In the genomic region with DNA sequence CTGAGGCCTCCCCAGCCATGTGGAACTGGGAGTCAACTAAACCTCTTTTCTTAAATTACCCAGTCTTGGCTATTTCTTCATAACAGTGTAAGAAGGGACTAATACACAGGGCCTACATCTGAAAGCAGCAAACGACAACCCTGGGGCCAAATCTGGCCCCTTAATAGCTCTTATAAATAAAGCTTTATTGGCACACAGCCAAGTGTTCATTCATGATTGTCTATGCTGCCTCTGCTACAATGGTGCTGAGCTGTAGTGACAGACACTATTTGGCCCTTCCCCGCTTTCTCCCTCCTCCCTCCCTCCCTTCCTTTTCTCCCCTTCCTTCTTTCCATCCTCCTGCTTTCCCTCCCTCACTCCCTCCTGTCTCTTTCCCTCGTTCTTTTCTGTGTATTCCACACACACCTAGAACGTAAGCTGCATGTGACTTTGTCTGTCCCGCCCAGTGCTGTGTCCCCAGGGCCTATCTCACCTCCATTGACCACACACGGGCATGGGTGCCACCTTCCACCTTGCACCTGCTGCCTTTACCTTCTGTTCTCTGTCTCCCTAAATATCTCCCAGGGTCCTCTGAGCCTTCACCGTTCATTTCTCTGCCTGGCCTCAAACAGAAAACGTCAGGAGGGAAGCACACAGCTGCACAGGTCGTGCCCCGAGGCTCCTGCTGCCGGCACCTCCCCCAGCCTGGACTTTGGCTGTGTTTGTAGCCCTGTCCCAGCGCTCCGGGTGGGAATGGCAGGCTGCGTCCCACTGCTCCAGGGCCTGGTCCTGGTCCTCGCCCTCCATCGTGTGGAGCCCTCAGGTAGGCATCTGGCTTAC, we compare ENCODE assay signal across 21 cellular contexts. TPM values are rescaled to one million over a fixed set of nuclear protein-coding genes. Genes with fewer than 3 reads are reported as not detected.
A peak's percentile ranks its signal among the peaks of the same experiment; 100 is the strongest.
DNase-seq lines count a peak whose midpoint lies in the region; ATAC-seq and TF ChIP-seq lines count a peak whose summit lies in the region.
"Had no signal": no experiment of that assay in that cellular context is flagged by ENCODE, and none has a peak within 500 bp of the region (broad histone marks: within the 10 kb centered on the region; RNA-seq: fewer than 3 reads in every experiment).

A gene with protein sequence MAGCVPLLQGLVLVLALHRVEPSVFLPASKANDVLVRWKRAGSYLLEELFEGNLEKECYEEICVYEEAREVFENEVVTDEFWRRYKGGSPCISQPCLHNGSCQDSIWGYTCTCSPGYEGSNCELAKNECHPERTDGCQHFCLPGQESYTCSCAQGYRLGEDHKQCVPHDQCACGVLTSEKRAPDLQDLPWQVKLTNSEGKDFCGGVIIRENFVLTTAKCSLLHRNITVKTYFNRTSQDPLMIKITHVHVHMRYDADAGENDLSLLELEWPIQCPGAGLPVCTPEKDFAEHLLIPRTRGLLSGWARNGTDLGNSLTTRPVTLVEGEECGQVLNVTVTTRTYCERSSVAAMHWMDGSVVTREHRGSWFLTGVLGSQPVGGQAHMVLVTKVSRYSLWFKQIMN (plus strand): TSS at position 720 of the 819 bp plus-strand sequence. CDS start 13 bp downstream, at position 733.

- peaks cover 30% of the 10 kb centered on the region for H3K4me1 Mint-ChIP-seq in CD4-positive, alpha-beta T cell (ENCODE audit: low read depth)
- peaks cover 24 to 26% (median 26%) of the 10 kb centered on the region in 3 donors for H3K4me1 Mint-ChIP-seq in T-cell

- WGBS in liver: 31% methylated on average over 16 of the region's 16 CpGs
- WGBS in psoas muscle, 3 donors: 53 to 57% (median 57%) methylated on average over 16 of the region's 16 CpGs

- H3K4me3 Mint-ChIP-seq in CD4-positive, alpha-beta T cell: no peak within 1 kb of the TSS
- no peak within 1 kb of the TSS for H3K4me3 Mint-ChIP-seq in T-cell

- TF ChIP-seq CTCF in CD4-positive, alpha-beta T cell (IDR thresholded peaks at IDR 0.05): no peak
- TF ChIP-seq CTCF in liver (IDR thresholded peaks at IDR 0.05; ENCODE audit: low read depth, low read length, missing input control) (no peak), psoas muscle (IDR thresholded peaks at IDR 0.05) (no peak)

- H3K4me1 ChIP-seq in ES-I3 (ENCODE audit: insufficient read depth, low read length) (peaks cover 15% of the 10 kb centered on the region; the same call in 1 of the 2 replicates), liver (ENCODE audit: control insufficient read depth in 4 of 4, insufficient read depth in 4 of 4, low read length in 3 of 4) (peaks cover 0 to 35% (median 22%) of the 10 kb centered on the region in 4 donors), psoas muscle (peaks cover 3% of the 10 kb centered on the region)

- H3K9ac ChIP-seq in ES-I3 (ENCODE audit: low read depth, low read length): peak within 1 kb of the TSS; percentile 9; the same call in 1 of the 2 replicates
- H3K9ac ChIP-seq in liver (ENCODE audit: low read depth in 1 of 2, low read length in 2 of 2): peak within 1 kb of the TSS; percentile 66 to 78

- H3K27ac Mint-ChIP-seq in CD4-positive, alpha-beta T cell: peak within 1 kb of the TSS; percentile 17
- H3K27ac Mint-ChIP-seq in T-cell: peak within 1 kb of the TSS; percentile 3 to 39

- H3K9me3 ChIP-seq in CD4-positive, alpha-beta T cell (ENCODE audit: control insufficient read depth, low read length): no peaks in the 10 kb centered on the region
- H3K9me3 ChIP-seq in ES-I3 (ENCODE audit: control insufficient read depth, insufficient read depth, low read length): no peaks in the 10 kb centered on the region
- H3K9me3 ChIP-seq in liver (ENCODE audit: control insufficient read depth in 4 of 4, low read length in 3 of 4): no peaks in the 10 kb centered on the region
- H3K9me3 ChIP-seq in psoas muscle: no peaks in the 10 kb centered on the region

- DNase-seq in CD4-positive, alpha-beta T cell: no peak
- no peak for DNase-seq in T-cell
- no peak for DNase-seq in effector CD4-positive, alpha-beta T cell
- DNase-seq in psoas muscle: no peak
- DNase-seq in MV-4-11 (lab: John Stamatoyannopoulos, UW): no peak
- DNase-seq: activated naive CD4-positive, alpha-beta T cell treated with anti-CD3 and anti-CD28 coated beads, Interleukin-2, amount 50 U/mL, for 16 hours; AML-193; cortex of kidney; HCEC 1CT; MM.1S; NK-92 treated with Interleukin-12 subunit alpha and Interleukin-12 subunit beta, amount 100 ng/mL, for 24 hours; Right ventricle myocardium superior; sigmoid colon; stimulated activated CD4-positive, alpha-beta T cell treated with anti-CD3 and anti-CD28 coated beads, Interleukin-2, amount 100 ng/mL, for 24 hours; T-helper 9 cell had no signal

- CTCF ChIA-PET in CD4-positive, alpha-beta T cell (lab: Charles Lee): interaction anchor here (0.7 kb wide), 1 partner anchor 166 kb away, joined by 4 read pairs; no protein-coding TSS in a partner anchor
- CTCF ChIA-PET in T-cell (lab: Charles Lee): interaction anchor here (0.5 to 0.8 kb wide), 2 partner anchors 16 to 209 kb away, joined by 3 to 6 read pairs; no protein-coding TSS in a partner anchor

- H3K9me3 Mint-ChIP-seq in CD4-positive, alpha-beta T cell: peaks cover 2% of the 10 kb centered on the region
- H3K9me3 Mint-ChIP-seq in T-cell: peaks cover 3 to 7% (median 6%) of the 10 kb centered on the region in 3 donors

- H3K27me3 Mint-ChIP-seq in CD4-positive, alpha-beta T cell: no peaks in the 10 kb centered on the region
- no peaks in the 10 kb centered on the region for H3K27me3 Mint-ChIP-seq in T-cell

- POLR2A ChIA-PET in CD4-positive, alpha-beta T cell (lab: Charles Lee): no interaction called here
- POLR2A ChIA-PET in T-cell (lab: Charles Lee): no interaction called here

- intact Hi-C loops in CD4-positive, alpha-beta T cell (cut with DNase I, micrococcal nuclease): loop anchor here in 1 of 2 experiments (5.0 kb wide), 1 partner anchor 139 kb away; a partner anchor contains a TSS
- intact Hi-C loops in psoas muscle (cut with DNase I): loop anchor here (5.0 kb wide), 1 partner anchor 49 kb away; a partner anchor contains a TSS

- H3K27me3 ChIP-seq in CD4-positive, alpha-beta T cell (ENCODE audit: control insufficient read depth, insufficient read depth, low read length): no peaks in the 10 kb centered on the region
- no peaks in the 10 kb centered on the region for H3K27me3 ChIP-seq in liver (ENCODE audit: control insufficient read depth in 4 of 4, insufficient read depth in 4 of 4, low read length in 3 of 4)
- H3K27me3 ChIP-seq in psoas muscle (ENCODE audit: insufficient read depth in 3 of 3, low read length in 2 of 3): peaks cover 0 to 8% (median 3%) of the 10 kb centered on the region in 3 donors

- peaks cover 5% of the 10 kb centered on the region for H3K36me3 Mint-ChIP-seq in CD4-positive, alpha-beta T cell (ENCODE audit: low read depth)
- H3K36me3 Mint-ChIP-seq in T-cell: no peaks in the 10 kb centered on the region

- H3K27ac ChIP-seq in CD4-positive, alpha-beta T cell (ENCODE audit: low read depth, low read length): no peak within 1 kb of the TSS
- H3K27ac ChIP-seq in liver (ENCODE audit: low read depth in 1 of 2, low read length in 2 of 2): peak within 1 kb of the TSS; percentile 89 to 97
- no peak within 1 kb of the TSS for H3K27ac ChIP-seq in psoas muscle
- H3K27ac ChIP-seq: sigmoid colon had no signal

- no peak for ATAC-seq in CD4-positive, alpha-beta T cell (ENCODE audit: poor library complexity)
- no peak for ATAC-seq in T-cell (replicated peaks in 1 of 4)
- ATAC-seq in psoas muscle: no peak
- ATAC-seq: esophagus mucosa had no signal

- no peaks in the 10 kb centered on the region for H3K36me3 ChIP-seq in ES-I3 (ENCODE audit: insufficient read depth, low read length)
- H3K36me3 ChIP-seq in liver (ENCODE audit: control insufficient read depth in 4 of 4, insufficient read depth in 3 of 4, low read depth in 1 of 4, low read length in 3 of 4): peaks cover 0 to 5% (median 2%) of the 10 kb centered on the region in 4 donors
- no peaks in the 10 kb centered on the region for H3K36me3 ChIP-seq in psoas muscle (ENCODE audit: insufficient read depth in 1 of 2, low read depth in 1 of 2)
- H3K36me3 ChIP-seq: sigmoid colon had no signal

- peak within 1 kb of the TSS; percentile 50 to 91 (median 62) for H3K4me3 ChIP-seq in liver (ENCODE audit: low read depth in 1 of 3, low read length in 3 of 3)
- no peak within 1 kb of the TSS for H3K4me3 ChIP-seq in psoas muscle
- H3K4me3 ChIP-seq: sigmoid colon had no signal

- peak; percentile 33 to 60 for TF ChIP-seq RAD21 in liver (IDR thresholded peaks at IDR 0.05)

TF ChIP-seq in liver, 16 proteins besides CTCF, POLR2A, EP300 and RAD21 (continues in another document):
- peak in 1 of 2 donors; percentile 41 for TF ChIP-seq EGR1 (IDR thresholded peaks at IDR 0.05; ENCODE audit: low read depth in 2 of 2)
- TF ChIP-seq TAF1 (conservative IDR thresholded peaks at IDR 0.05): no peak
- no peak for TF ChIP-seq FOXA1 (IDR thresholded peaks at IDR 0.05)
- peak; percentile 90 to 91 for TF ChIP-seq HNF4A (conservative IDR thresholded peaks at IDR 0.05)
- TF ChIP-seq, protein P1, sequence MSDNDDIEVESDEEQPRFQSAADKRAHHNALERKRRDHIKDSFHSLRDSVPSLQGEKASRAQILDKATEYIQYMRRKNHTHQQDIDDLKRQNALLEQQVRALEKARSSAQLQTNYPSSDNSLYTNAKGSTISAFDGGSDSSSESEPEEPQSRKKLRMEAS (IDR thresholded peaks at IDR 0.05): peak; percentile 84
- no peak for TF ChIP-seq GABPA (IDR thresholded peaks at IDR 0.05 in 1 of 2, conservative IDR thresholded peaks at IDR 0.05 in 1 of 2)
- TF ChIP-seq, protein P2, sequence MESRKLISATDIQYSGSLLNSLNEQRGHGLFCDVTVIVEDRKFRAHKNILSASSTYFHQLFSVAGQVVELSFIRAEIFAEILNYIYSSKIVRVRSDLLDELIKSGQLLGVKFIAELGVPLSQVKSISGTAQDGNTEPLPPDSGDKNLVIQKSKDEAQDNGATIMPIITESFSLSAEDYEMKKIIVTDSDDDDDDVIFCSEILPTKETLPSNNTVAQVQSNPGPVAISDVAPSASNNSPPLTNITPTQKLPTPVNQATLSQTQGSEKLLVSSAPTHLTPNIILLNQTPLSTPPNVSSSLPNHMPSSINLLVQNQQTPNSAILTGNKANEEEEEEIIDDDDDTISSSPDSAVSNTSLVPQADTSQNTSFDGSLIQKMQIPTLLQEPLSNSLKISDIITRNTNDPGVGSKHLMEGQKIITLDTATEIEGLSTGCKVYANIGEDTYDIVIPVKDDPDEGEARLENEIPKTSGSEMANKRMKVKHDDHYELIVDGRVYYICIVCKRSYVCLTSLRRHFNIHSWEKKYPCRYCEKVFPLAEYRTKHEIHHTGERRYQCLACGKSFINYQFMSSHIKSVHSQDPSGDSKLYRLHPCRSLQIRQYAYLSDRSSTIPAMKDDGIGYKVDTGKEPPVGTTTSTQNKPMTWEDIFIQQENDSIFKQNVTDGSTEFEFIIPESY (IDR thresholded peaks at IDR 0.05): no peak
- TF ChIP-seq YY1 (IDR thresholded peaks at IDR 0.05): peak; percentile 81
- peak; percentile 84 for TF ChIP-seq HNF4G (IDR thresholded peaks at IDR 0.05)
- peak; percentile 71 to 77 for TF ChIP-seq RXRA (IDR thresholded peaks at IDR 0.05)
- TF ChIP-seq NR2F2 (IDR thresholded peaks at IDR 0.05): peak; percentile 18
- peak; percentile 95 for TF ChIP-seq SP1 (IDR thresholded peaks at IDR 0.05)
- TF ChIP-seq FOXA2 (IDR thresholded peaks at IDR 0.05): peak; percentile 15

RNA-seq across cellular contexts. Expression of the gene that starts here (rescaled TPM):
- not detected for total RNA-seq in CD4-positive, alpha-beta T cell
- total RNA-seq in T-cell (not detected), liver (10 to 100 TPM; 10.6 to 36.6 TPM), psoas muscle (not detected)
- polyA plus RNA-seq in liver (10 to 100 TPM; 23.9 to 40.7 TPM), psoas muscle (not detected)
- total RNA-seq: esophagus mucosa, kidney epithelial cell, omental fat pad, Right ventricle myocardium superior, sigmoid colon, temporal lobe had no signal

Comparison
In these comparisons a context has a peak if more than half of its experiments do, and no peak if none do; other contexts are left out.
1. RNA of the gene that starts here (total RNA-seq): 10.6 to 36.6 TPM in liver; not detected in CD4-positive, alpha-beta T cell, not detected in T-cell and not detected in psoas muscle; every median in the first group is over 10 times any median in the second.
2. RNA of the gene that starts here (polyA plus RNA-seq): 23.9 to 40.7 TPM in liver; not detected in psoas muscle; every median in the first group is over 10 times any median in the second.
3. H3K27ac ChIP-seq: peak in liver (2 of 2); none in CD4-positive, alpha-beta T cell (single experiment) and psoas muscle (single experiment).